In genomic region chr17:50899005-50899460, GRCh38 we compare ENCODE assay signal across 19 cellular contexts. TPM values are rescaled to one million over a fixed set of nuclear protein-coding genes. Genes with fewer than 3 reads are reported as not detected.
DNase-seq lines count a peak whose midpoint lies in the region; ATAC-seq and TF ChIP-seq lines count a peak whose summit lies in the region.
"Had no signal": no experiment of that assay in that cellular context is flagged by ENCODE, and none has a peak within 500 bp of the region (broad histone marks: within the 10 kb centered on the region; RNA-seq: fewer than 3 reads in every experiment).

No MANE protein-coding gene starts in this region.

- H3K27me3 ChIP-seq in mesenchymal stem cell (ENCODE audit: control insufficient read depth in 1 of 2, insufficient read depth in 1 of 2, low read length in 2 of 2) (no peaks in the 10 kb centered on the region), upper lobe of right lung (no peaks in the 10 kb centered on the region)
- H3K27me3 ChIP-seq: MG63, SJSA1 had no signal

- H3K23ac ChIP-seq in mesenchymal stem cell (ENCODE audit: low read length in 2 of 2) = no peak overlapping the region

- H3K27me3 Mint-ChIP-seq in WTC11 (ENCODE audit: low read depth) = no peaks in the 10 kb centered on the region
- H3K27me3 Mint-ChIP-seq in immature natural killer cell (ENCODE audit: low read depth in 3 of 3) = peaks cover 0 to 14% (median 2%) of the 10 kb centered on the region in 3 donors

- DNase-seq in activated effector memory CD4-positive, alpha-beta T cell treated with anti-CD3 and anti-CD28 coated beads, Interleukin-2, amount 50 U/mL, for 16 hours = peak; percentile 38
- DNase-seq in activated effector memory CD4-positive, alpha-beta T cell treated with Interleukin-2 at 50 U/mL for 16 hours = no peak
- DNase-seq in WTC11 (ENCODE audit: low spot score) (no peak), mesenchymal stem cell (no peak), upper lobe of right lung (peak; percentile 72), NCI-H524 treated with DMSO at 0.1 percent for 48 hours (lab: John Stamatoyannopoulos, UW) (no peak), activated gamma-delta T cell (lab: John Stamatoyannopoulos, UW) (no peak), immature natural killer cell (no peak)
- DNase-seq: 8988T, HCEC 1CT, Kasumi-1, MG63, NCI-H1048, NCI-H146, NCI-H2081 treated with DMSO at 0.1 percent for 48 hours, NCI-H446 treated with DMSO at 0.1 percent for 48 hours, NCI-H774 had no signal

- H2BK5ac ChIP-seq in mesenchymal stem cell (ENCODE audit: low read depth, low read length, poor library complexity, severe bottlenecking) = no peak overlapping the region

- H2BK15ac ChIP-seq in mesenchymal stem cell (ENCODE audit: low read depth, poor library complexity, severe bottlenecking) = no peak overlapping the region

- no peak overlapping the region for H3K4me2 ChIP-seq in mesenchymal stem cell (ENCODE audit: low read length, poor library complexity, severe bottlenecking)

- no peak overlapping the region for H4K91ac ChIP-seq in mesenchymal stem cell (ENCODE audit: low read length)

- H3K79me1 ChIP-seq in mesenchymal stem cell (replicated peaks; ENCODE audit: low read length, poor library complexity, severe bottlenecking) = no peaks in the 10 kb centered on the region

- H3K36me3 ChIP-seq in mesenchymal stem cell (ENCODE audit: control insufficient read depth in 1 of 2, insufficient read depth in 2 of 2, low read depth in 1 of 2, low read length in 2 of 2) = no peaks in the 10 kb centered on the region
- H3K36me3 ChIP-seq in upper lobe of right lung = no peaks in the 10 kb centered on the region
- H3K36me3 ChIP-seq: MG63, SJSA1 had no signal

- H4K8ac ChIP-seq in mesenchymal stem cell (ENCODE audit: low read length) = peak overlapping the region; percentile 57

- H3K4me1 Mint-ChIP-seq in WTC11 (peaks cover 32% of the 10 kb centered on the region), immature natural killer cell (peaks cover 0 to 2% of the 10 kb centered on the region in 2 donors)

- no peak overlapping the region for H3K14ac ChIP-seq in mesenchymal stem cell (ENCODE audit: low read length in 2 of 2)

- WGBS in mesenchymal stem cell = 95% methylated on average over 6 of the region's 6 CpGs

- H3K27ac ChIP-seq in mesenchymal stem cell (ENCODE audit: low read length, poor library complexity, severe bottlenecking) (no peak overlapping the region), upper lobe of right lung (no peak overlapping the region)
- H3K27ac ChIP-seq: SJSA1 had no signal

- CTCF ChIA-PET in WTC11 (lab: Charles Lee) = interaction anchor here (1.0 to 3.0 kb wide), 3 partner anchors 9 to 35 kb away, joined by 3 to 9 read pairs (median 4); no protein-coding TSS in a partner anchor

- no peak overlapping the region for H2AK5ac ChIP-seq in mesenchymal stem cell (ENCODE audit: low read length, severe bottlenecking)

- POLR2A ChIA-PET in WTC11 (lab: Charles Lee) = no interaction called here

- H3K4me1 ChIP-seq in mesenchymal stem cell (ENCODE audit: control insufficient read depth, insufficient read depth, low read depth, low read length) (peaks cover 10% of the 10 kb centered on the region), upper lobe of right lung (peaks cover 5% of the 10 kb centered on the region)
- H3K4me1 ChIP-seq: SJSA1 had no signal

- H3K4me3 ChIP-seq in mesenchymal stem cell (ENCODE audit: insufficient read depth in 1 of 2, low read depth in 1 of 2, low read length in 2 of 2) (no peak overlapping the region), upper lobe of right lung (no peak overlapping the region)
- H3K4me3 ChIP-seq: MG63, SJSA1 had no signal

- no peaks in the 10 kb centered on the region for H3K9me3 ChIP-seq in mesenchymal stem cell (ENCODE audit: control insufficient read depth, low read length)
- H3K9me3 ChIP-seq in upper lobe of right lung = no peaks in the 10 kb centered on the region
- H3K9me3 ChIP-seq: MG63, SJSA1 had no signal

- no peaks in the 10 kb centered on the region for H3K9me3 Mint-ChIP-seq in WTC11
- no peaks in the 10 kb centered on the region for H3K9me3 Mint-ChIP-seq in immature natural killer cell
- H3K9me3 Mint-ChIP-seq: CD14-positive monocyte had no signal

- no peak overlapping the region for H2BK12ac ChIP-seq in mesenchymal stem cell (ENCODE audit: low read length in 2 of 2)

- no peak overlapping the region for H2BK120ac ChIP-seq in mesenchymal stem cell (ENCODE audit: low read depth, low read length)

- H3K27ac Mint-ChIP-seq in WTC11 (no peak overlapping the region), immature natural killer cell (peak overlapping the region in 1 of 6 donors; percentile 30)
- H3K27ac Mint-ChIP-seq: CD14-positive monocyte had no signal

- intact Hi-C loops in upper lobe of right lung (cut with DNase I) = no loop called here

- TF ChIP-seq CTCF in WTC11 (IDR thresholded peaks at IDR 0.05) = no peak
- no peak for TF ChIP-seq CTCF in upper lobe of right lung (IDR thresholded peaks at IDR 0.05)

- H3K9ac ChIP-seq in mesenchymal stem cell (ENCODE audit: low read length) = no peak overlapping the region

- H3K4me3 Mint-ChIP-seq in WTC11 (no peak overlapping the region), immature natural killer cell (no peak overlapping the region)
- H3K4me3 Mint-ChIP-seq: CD14-positive monocyte had no signal

- no peak overlapping the region for H3K4ac ChIP-seq in mesenchymal stem cell (ENCODE audit: low read depth in 1 of 2, low read length in 2 of 2)

- H3K18ac ChIP-seq in mesenchymal stem cell (ENCODE audit: low read depth in 1 of 2, low read length in 2 of 2) = no peak overlapping the region

- H3K36me3 Mint-ChIP-seq in WTC11 = no peaks in the 10 kb centered on the region
- H3K36me3 Mint-ChIP-seq in immature natural killer cell = no peaks in the 10 kb centered on the region
- H3K36me3 Mint-ChIP-seq: CD14-positive monocyte had no signal

- no peak for ATAC-seq in WTC11
- ATAC-seq in upper lobe of right lung = peak; percentile 87

- H2AFZ ChIP-seq in mesenchymal stem cell (ENCODE audit: low read depth, low read length) = no peak overlapping the region

TF ChIP-seq in WTC11, 78 proteins besides CTCF, POLR2A, EP300 and RAD21:
- no peak for TF ChIP-seq IRF1 (CRISPR knock-in tag; IDR thresholded peaks at IDR 0.05)
- no peak for TF ChIP-seq CBFB (CRISPR knock-in tag; IDR thresholded peaks at IDR 0.05; ENCODE audit: low read depth)
- TF ChIP-seq ETV6 (CRISPR knock-in tag; IDR thresholded peaks at IDR 0.05) = no peak
- TF ChIP-seq GABPB1 (CRISPR knock-in tag; IDR thresholded peaks at IDR 0.05) = peak; percentile 55; the same call in 1 of the 2 replicates
- no peak for TF ChIP-seq TEAD4 (CRISPR knock-in tag; IDR thresholded peaks at IDR 0.05)
- TF ChIP-seq JUN (CRISPR knock-in tag; IDR thresholded peaks at IDR 0.05) = no peak
- no peak for TF ChIP-seq ZNF532 (CRISPR knock-in tag; IDR thresholded peaks at IDR 0.05; ENCODE audit: borderline replicate concordance)

RNA-seq across cellular contexts. Expression of gene TOB1, which starts 32.9 kb away (rescaled TPM):
- total RNA-seq in WTC11 (2021) = 33.5 to 37.9 TPM (median 36.0 TPM) in 3 replicates
- 78.1 TPM for polyA plus RNA-seq in mesenchymal stem cell (2013, experiment 1 of 2)
- polyA plus RNA-seq in mesenchymal stem cell (2013, experiment 2 of 2) = 81.9 TPM
- total RNA-seq in upper lobe of right lung = 70.1 TPM
- polyA plus RNA-seq in immature natural killer cell = 10 to 100 TPM in 2 of 3 donors, 1 to 10 TPM in 1; 8.9 to 23.7 (median 10.3) TPM

Comparison
In these comparisons a context has a peak if more than half of its experiments do, and no peak if none do; other contexts are left out.
1. DNase-seq: peak in activated effector memory CD4-positive, alpha-beta T cell treated with anti-CD3 and anti-CD28 coated beads, Interleukin-2, amount 50 U/mL, for 16 hours (single experiment) and upper lobe of right lung (single experiment); none in activated effector memory CD4-positive, alpha-beta T cell treated with Interleukin-2 at 50 U/mL for 16 hours (single experiment), WTC11 (single experiment), mesenchymal stem cell (single experiment), NCI-H524 treated with DMSO at 0.1 percent for 48 hours (single experiment), activated gamma-delta T cell (single experiment) and immature natural killer cell (0 of 3).